ENCODE assay signal across 1 cellular context in genomic region chr11:121035823-121036222, GRCh38.
TF ChIP-seq lines count a peak whose summit lies in the region.

No MANE protein-coding gene starts in this region.

TF ChIP-seq in K562, 482 proteins besides CTCF, POLR2A, EP300 and RAD21 (continued from another document):
- TF ChIP-seq PBX2 (CRISPR knock-in tag; IDR thresholded peaks at IDR 0.05; ENCODE audit: low read depth), result no peak
- peak; percentile 79 for TF ChIP-seq PBX2 (tag; conservative IDR thresholded peaks at IDR 0.05; ENCODE audit: low read depth)
- peak in 1 of 2 experiments; percentile 30; a peak in 1 of 4 replicates for TF ChIP-seq ZNF639 (CRISPR knock-in tag; conservative IDR thresholded peaks at IDR 0.05 in 1 of 2, IDR thresholded peaks at IDR 0.05 in 1 of 2)
- peak; percentile 25; the same call in 1 of the 2 replicates for TF ChIP-seq HMBOX1 (IDR thresholded peaks at IDR 0.05)
- TF ChIP-seq KDM1A (IDR thresholded peaks at IDR 0.05), result no peak
- TF ChIP-seq CTBP1 (IDR thresholded peaks at IDR 0.05; ENCODE audit: borderline replicate concordance), result no peak
- no peak for TF ChIP-seq DEAF1 (CRISPR knock-in tag; IDR thresholded peaks at IDR 0.05)
